ENCODE assay signal across 3 cellular contexts in the genomic region with DNA sequence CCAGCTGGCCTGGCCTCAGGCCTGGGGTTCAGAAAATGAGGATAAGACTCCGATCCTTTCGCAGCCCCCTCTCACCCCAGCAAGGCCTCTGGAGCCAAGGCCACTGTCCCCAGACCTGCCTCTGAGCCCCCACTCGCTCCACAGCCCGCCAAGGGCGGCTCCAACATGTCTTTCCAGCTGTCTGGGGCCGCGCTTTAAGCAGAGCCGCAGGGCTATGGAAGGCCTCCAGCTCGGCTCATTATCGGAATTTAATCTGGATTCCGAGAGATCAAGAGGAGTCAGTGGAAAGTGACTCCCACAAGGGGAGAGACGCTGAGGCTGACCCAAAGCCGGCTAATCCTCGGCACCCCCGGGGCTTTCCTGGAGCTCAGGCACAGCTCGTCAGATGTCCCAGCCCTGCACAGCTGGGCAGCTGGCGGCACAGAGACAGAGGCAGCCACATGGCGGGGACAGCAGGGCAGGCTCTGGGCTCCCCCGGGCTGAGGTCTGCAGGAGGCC.
A peak's percentile ranks its signal among the peaks of the same experiment; 100 is the strongest.
TF ChIP-seq lines count a peak whose summit lies in the region.

No MANE protein-coding gene starts in this region.

TF ChIP-seq in SK-N-SH, 30 proteins besides CTCF, POLR2A, EP300 and RAD21 (continued from another document):
- TF ChIP-seq, protein P1, sequence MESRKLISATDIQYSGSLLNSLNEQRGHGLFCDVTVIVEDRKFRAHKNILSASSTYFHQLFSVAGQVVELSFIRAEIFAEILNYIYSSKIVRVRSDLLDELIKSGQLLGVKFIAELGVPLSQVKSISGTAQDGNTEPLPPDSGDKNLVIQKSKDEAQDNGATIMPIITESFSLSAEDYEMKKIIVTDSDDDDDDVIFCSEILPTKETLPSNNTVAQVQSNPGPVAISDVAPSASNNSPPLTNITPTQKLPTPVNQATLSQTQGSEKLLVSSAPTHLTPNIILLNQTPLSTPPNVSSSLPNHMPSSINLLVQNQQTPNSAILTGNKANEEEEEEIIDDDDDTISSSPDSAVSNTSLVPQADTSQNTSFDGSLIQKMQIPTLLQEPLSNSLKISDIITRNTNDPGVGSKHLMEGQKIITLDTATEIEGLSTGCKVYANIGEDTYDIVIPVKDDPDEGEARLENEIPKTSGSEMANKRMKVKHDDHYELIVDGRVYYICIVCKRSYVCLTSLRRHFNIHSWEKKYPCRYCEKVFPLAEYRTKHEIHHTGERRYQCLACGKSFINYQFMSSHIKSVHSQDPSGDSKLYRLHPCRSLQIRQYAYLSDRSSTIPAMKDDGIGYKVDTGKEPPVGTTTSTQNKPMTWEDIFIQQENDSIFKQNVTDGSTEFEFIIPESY (IDR thresholded peaks at IDR 0.05; ENCODE audit: borderline replicate concordance, low read depth): no peak
- peak; percentile 38; the same call in 1 of the 2 replicates for TF ChIP-seq MXI1 (IDR thresholded peaks at IDR 0.05; ENCODE audit: low read depth, low read length)
- peak; percentile 25; the same call in 1 of the 2 replicates for TF ChIP-seq GATA2 (CRISPR knock-in tag; IDR thresholded peaks at IDR 0.05)

TF ChIP-seq in SK-N-SH treated with all-trans-retinoic acid at 6 μM for 48 hours, 23 proteins besides CTCF, POLR2A, EP300 and RAD21 (continued from another document and continues in another):
- TF ChIP-seq, protein P2, sequence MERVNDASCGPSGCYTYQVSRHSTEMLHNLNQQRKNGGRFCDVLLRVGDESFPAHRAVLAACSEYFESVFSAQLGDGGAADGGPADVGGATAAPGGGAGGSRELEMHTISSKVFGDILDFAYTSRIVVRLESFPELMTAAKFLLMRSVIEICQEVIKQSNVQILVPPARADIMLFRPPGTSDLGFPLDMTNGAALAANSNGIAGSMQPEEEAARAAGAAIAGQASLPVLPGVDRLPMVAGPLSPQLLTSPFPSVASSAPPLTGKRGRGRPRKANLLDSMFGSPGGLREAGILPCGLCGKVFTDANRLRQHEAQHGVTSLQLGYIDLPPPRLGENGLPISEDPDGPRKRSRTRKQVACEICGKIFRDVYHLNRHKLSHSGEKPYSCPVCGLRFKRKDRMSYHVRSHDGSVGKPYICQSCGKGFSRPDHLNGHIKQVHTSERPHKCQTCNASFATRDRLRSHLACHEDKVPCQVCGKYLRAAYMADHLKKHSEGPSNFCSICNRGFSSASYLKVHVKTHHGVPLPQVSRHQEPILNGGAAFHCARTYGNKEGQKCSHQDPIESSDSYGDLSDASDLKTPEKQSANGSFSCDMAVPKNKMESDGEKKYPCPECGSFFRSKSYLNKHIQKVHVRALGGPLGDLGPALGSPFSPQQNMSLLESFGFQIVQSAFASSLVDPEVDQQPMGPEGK (CRISPR knock-in tag; IDR thresholded peaks at IDR 0.05; ENCODE audit: borderline replicate concordance): no peak
- no peak for TF ChIP-seq OSR1 (CRISPR knock-in tag; IDR thresholded peaks at IDR 0.05)
- no peak for TF ChIP-seq PPARA (CRISPR knock-in tag; IDR thresholded peaks at IDR 0.05; ENCODE audit: borderline replicate concordance)
- TF ChIP-seq ESRRG (CRISPR knock-in tag; IDR thresholded peaks at IDR 0.05): no peak
- TF ChIP-seq, protein P3, sequence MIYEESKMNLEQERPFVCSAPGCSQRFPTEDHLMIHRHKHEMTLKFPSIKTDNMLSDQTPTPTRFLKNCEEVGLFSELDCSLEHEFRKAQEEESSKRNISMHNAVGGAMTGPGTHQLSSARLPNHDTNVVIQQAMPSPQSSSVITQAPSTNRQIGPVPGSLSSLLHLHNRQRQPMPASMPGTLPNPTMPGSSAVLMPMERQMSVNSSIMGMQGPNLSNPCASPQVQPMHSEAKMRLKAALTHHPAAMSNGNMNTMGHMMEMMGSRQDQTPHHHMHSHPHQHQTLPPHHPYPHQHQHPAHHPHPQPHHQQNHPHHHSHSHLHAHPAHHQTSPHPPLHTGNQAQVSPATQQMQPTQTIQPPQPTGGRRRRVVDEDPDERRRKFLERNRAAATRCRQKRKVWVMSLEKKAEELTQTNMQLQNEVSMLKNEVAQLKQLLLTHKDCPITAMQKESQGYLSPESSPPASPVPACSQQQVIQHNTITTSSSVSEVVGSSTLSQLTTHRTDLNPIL (CRISPR knock-in tag; IDR thresholded peaks at IDR 0.05; ENCODE audit: low read depth): no peak
- TF ChIP-seq, protein P4, sequence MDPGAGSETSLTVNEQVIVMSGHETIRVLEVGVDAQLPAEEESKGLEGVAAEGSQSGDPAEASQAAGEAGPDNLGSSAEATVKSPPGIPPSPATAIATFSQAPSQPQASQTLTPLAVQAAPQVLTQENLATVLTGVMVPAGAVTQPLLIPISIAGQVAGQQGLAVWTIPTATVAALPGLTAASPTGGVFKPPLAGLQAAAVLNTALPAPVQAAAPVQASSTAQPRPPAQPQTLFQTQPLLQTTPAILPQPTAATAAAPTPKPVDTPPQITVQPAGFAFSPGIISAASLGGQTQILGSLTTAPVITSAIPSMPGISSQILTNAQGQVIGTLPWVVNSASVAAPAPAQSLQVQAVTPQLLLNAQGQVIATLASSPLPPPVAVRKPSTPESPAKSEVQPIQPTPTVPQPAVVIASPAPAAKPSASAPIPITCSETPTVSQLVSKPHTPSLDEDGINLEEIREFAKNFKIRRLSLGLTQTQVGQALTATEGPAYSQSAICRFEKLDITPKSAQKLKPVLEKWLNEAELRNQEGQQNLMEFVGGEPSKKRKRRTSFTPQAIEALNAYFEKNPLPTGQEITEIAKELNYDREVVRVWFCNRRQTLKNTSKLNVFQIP (CRISPR knock-in tag; IDR thresholded peaks at IDR 0.05; ENCODE audit: borderline replicate concordance, low read depth): no peak
- no peak for TF ChIP-seq BACH2 (CRISPR knock-in tag; IDR thresholded peaks at IDR 0.05; ENCODE audit: borderline replicate concordance)
- TF ChIP-seq ZNF565 (CRISPR knock-in tag; conservative IDR thresholded peaks at IDR 0.05; ENCODE audit: low read depth): no peak
- no peak for TF ChIP-seq RARB (CRISPR knock-in tag; IDR thresholded peaks at IDR 0.05)
- TF ChIP-seq, protein P5, sequence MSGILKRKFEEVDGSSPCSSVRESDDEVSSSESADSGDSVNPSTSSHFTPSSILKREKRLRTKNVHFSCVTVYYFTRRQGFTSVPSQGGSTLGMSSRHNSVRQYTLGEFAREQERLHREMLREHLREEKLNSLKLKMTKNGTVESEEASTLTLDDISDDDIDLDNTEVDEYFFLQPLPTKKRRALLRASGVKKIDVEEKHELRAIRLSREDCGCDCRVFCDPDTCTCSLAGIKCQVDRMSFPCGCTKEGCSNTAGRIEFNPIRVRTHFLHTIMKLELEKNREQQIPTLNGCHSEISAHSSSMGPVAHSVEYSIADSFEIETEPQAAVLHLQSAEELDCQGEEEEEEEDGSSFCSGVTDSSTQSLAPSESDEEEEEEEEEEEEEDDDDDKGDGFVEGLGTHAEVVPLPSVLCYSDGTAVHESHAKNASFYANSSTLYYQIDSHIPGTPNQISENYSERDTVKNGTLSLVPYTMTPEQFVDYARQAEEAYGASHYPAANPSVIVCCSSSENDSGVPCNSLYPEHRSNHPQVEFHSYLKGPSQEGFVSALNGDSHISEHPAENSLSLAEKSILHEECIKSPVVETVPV (CRISPR knock-in tag; IDR thresholded peaks at IDR 0.05): no peak
- TF ChIP-seq, protein P6, sequence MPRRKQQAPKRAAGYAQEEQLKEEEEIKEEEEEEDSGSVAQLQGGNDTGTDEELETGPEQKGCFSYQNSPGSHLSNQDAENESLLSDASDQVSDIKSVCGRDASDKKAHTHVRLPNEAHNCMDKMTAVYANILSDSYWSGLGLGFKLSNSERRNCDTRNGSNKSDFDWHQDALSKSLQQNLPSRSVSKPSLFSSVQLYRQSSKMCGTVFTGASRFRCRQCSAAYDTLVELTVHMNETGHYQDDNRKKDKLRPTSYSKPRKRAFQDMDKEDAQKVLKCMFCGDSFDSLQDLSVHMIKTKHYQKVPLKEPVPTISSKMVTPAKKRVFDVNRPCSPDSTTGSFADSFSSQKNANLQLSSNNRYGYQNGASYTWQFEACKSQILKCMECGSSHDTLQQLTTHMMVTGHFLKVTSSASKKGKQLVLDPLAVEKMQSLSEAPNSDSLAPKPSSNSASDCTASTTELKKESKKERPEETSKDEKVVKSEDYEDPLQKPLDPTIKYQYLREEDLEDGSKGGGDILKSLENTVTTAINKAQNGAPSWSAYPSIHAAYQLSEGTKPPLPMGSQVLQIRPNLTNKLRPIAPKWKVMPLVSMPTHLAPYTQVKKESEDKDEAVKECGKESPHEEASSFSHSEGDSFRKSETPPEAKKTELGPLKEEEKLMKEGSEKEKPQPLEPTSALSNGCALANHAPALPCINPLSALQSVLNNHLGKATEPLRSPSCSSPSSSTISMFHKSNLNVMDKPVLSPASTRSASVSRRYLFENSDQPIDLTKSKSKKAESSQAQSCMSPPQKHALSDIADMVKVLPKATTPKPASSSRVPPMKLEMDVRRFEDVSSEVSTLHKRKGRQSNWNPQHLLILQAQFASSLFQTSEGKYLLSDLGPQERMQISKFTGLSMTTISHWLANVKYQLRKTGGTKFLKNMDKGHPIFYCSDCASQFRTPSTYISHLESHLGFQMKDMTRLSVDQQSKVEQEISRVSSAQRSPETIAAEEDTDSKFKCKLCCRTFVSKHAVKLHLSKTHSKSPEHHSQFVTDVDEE (CRISPR knock-in tag; IDR thresholded peaks at IDR 0.05): no peak

TF ChIP-seq in WTC11, 78 proteins besides CTCF, POLR2A, EP300 and RAD21:
- TF ChIP-seq, protein P7, sequence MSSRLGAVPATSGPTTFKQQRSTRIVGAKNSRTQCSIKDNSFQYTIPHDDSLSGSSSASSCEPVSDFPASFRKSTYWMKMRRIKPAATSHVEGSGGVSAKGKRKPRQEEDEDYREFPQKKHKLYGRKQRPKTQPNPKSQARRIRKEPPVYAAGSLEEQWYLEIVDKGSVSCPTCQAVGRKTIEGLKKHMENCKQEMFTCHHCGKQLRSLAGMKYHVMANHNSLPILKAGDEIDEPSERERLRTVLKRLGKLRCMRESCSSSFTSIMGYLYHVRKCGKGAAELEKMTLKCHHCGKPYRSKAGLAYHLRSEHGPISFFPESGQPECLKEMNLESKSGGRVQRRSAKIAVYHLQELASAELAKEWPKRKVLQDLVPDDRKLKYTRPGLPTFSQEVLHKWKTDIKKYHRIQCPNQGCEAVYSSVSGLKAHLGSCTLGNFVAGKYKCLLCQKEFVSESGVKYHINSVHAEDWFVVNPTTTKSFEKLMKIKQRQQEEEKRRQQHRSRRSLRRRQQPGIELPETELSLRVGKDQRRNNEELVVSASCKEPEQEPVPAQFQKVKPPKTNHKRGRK (CRISPR knock-in tag; IDR thresholded peaks at IDR 0.05; ENCODE audit: borderline replicate concordance): no peak
- peak; percentile 46; the same call in 1 of the 2 replicates for TF ChIP-seq ZNF423 (CRISPR knock-in tag; IDR thresholded peaks at IDR 0.05)
